12 cellular contexts compared by ENCODE assay signal in genomic region chr1:108881369-108881768, GRCh38.
DNase-seq lines count a peak whose midpoint lies in the region; ATAC-seq and TF ChIP-seq lines count a peak whose summit lies in the region.
"Had no signal": no experiment of that assay in that cellular context is flagged by ENCODE, and none has a peak within 500 bp of the region (broad histone marks: within the 10 kb centered on the region; RNA-seq: fewer than 3 reads in every experiment).

No MANE protein-coding gene starts in this region.

- DNase-seq in AG04449 (ENCODE audit: low read depth, low spot score) (peak; percentile 29), GM03348 (ENCODE audit: low spot score) (peak; percentile 55), RKO (ENCODE audit: low spot score) (peak; percentile 11), fibroblast of pulmonary artery (ENCODE audit: low read depth) (peak; percentile 46), islet precursor cell (no peak), HEK293T (ENCODE audit: extremely low spot score) (no peak)
- no peak for DNase-seq in effector CD8-positive, alpha-beta T cell (lab: John Stamatoyannopoulos, UW)
- DNase-seq: activated CD8-positive, alpha-beta T cell treated with anti-CD3 and anti-CD28 coated beads, Interleukin-2, amount 10 ng/mL, durations not matched to agents 7 days and 5 days; activated naive CD4-positive, alpha-beta T cell; SHP77 treated with DMSO at 0.1 percent for 48 hours; stimulated activated CD4-positive, alpha-beta T cell treated with anti-CD3 and anti-CD28 coated beads, Interleukin-1b, Interleukin-23, amount 100 ng/mL, for 48 hours had no signal

- TF ChIP-seq CTCF in AG04449 (IDR thresholded peaks at IDR 0.05; ENCODE audit: insufficient read depth, low read length, missing control alignments), result no peak
- no peak for TF ChIP-seq CTCF in fibroblast of pulmonary artery (IDR thresholded peaks at IDR 0.05; ENCODE audit: low read length, missing control alignments)

- H3K4me3 ChIP-seq in AG04449 (ENCODE audit: low read depth, low read length) (no peak overlapping the region), fibroblast of pulmonary artery (replicated peaks; ENCODE audit: low read depth, low read length) (no peak overlapping the region)

- CTCF ChIA-PET in AG04449 (lab: Yijun Ruan, JAX) (interaction anchor here (1.4 kb wide), 1 partner anchor 53 kb away, joined by 5 read pairs; no protein-coding TSS in a partner anchor), HEK293T (lab: Yijun Ruan, JAX) (no interaction called here)

- POLR2A ChIA-PET in AG04449 (lab: Yijun Ruan, JAX), result no interaction called here
- POLR2A ChIA-PET in HEK293T (lab: Yijun Ruan, JAX), result no interaction called here

- no peak for ATAC-seq in HG03342 (IDR thresholded peaks at IDR 0.05; ENCODE audit: unreplicated experiment)
- ATAC-seq: activated CD8-positive, alpha-beta T cell treated with anti-CD3 and anti-CD28 coated beads, Interleukin-2, amount 10 ng/mL, durations not matched to agents 7 days and 5 days had no signal

TF ChIP-seq in HEK293T, 16 proteins besides CTCF, POLR2A, EP300 and RAD21:
- TF ChIP-seq BHLHE40 (IDR thresholded peaks at IDR 0.05; ENCODE audit: borderline replicate concordance), result no peak
- TF ChIP-seq PKNOX1 (IDR thresholded peaks at IDR 0.05), result no peak
- TF ChIP-seq CTBP1 (IDR thresholded peaks at IDR 0.05; ENCODE audit: borderline replicate concordance), result no peak
- no peak for TF ChIP-seq FOXM1 (IDR thresholded peaks at IDR 0.05; ENCODE audit: borderline replicate concordance)
- no peak for TF ChIP-seq SUZ12 (IDR thresholded peaks at IDR 0.05)
- no peak for TF ChIP-seq FOXK2 (IDR thresholded peaks at IDR 0.05)
- TF ChIP-seq ARNT (IDR thresholded peaks at IDR 0.05), result no peak
- no peak for TF ChIP-seq ELF4 (IDR thresholded peaks at IDR 0.05)
- TF ChIP-seq FOXA1 (IDR thresholded peaks at IDR 0.05), result no peak
- TF ChIP-seq HDGF (IDR thresholded peaks at IDR 0.05; ENCODE audit: borderline replicate concordance), result no peak

Comparison
In these comparisons a context has a peak if more than half of its experiments do, and no peak if none do; other contexts are left out.
1. DNase-seq: peak in AG04449 (single experiment), GM03348 (single experiment), RKO (single experiment) and fibroblast of pulmonary artery (single experiment); none in islet precursor cell (single experiment), HEK293T (single experiment) and effector CD8-positive, alpha-beta T cell (single experiment).